In the genomic region with DNA sequence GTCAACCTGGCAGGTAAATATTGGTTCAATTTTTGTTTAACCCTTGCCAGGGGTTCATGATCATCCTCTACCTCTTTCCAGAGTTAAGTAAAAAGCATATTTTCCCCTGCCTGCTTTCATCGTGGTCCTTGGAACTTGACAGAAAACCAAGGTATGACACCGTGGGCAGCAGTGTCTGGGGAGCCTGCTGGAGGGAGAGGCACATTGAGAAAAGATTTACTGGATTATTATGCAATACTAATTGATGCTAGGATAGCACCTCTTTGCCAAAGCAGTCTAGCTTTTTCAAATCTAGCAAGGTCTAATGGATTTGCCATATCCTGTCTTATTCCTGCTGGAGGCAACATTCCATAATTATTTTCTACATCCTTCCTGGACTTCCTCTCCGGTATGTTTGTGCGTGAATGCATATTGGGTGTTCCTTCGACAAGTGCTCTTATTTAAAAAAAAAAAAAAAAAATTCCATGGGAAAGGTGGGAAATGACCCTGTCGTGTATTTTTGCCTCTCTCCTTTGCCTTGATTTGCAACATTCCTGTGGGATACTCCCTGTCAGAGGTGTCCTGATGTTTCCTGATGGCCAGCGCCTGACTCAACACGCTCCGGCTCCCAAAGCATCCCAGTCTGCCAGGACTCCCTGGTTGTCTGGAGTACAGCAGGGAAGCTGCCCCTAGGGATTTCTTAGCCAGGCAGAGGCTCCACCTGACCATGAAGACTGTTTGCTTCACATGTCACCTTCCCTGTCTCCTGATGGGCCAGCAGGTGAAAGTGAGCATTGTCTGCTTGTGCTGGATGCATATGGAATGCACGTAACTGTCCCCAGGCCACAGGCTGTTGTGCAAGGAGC, we compare ENCODE assay signal across 8 cellular contexts. TPM values are rescaled to one million over a fixed set of nuclear protein-coding genes. Genes with fewer than 3 reads are reported as not detected.
DNase-seq lines count a peak whose midpoint lies in the region; ATAC-seq lines count a peak whose summit lies in the region.

No MANE protein-coding gene starts in this region.

- no peak for DNase-seq in stimulated activated naive CD8-positive, alpha-beta T cell treated with anti-CD3 and anti-CD28 coated beads, Interleukin-15, Interleukin-2, amounts not matched to agents 100 U/mL and 50 U/mL, for 24 hours
- no peak for DNase-seq in activated naive CD8-positive, alpha-beta T cell treated with anti-CD3 and anti-CD28 coated beads for 36 hours
- DNase-seq in immature natural killer cell (peak; percentile 32 to 39 (median 34)), KG1 (lab: John Stamatoyannopoulos, UW) (no peak), AG08395 (ENCODE audit: low spot score) (no peak)
- no peak for DNase-seq in stimulated activated naive B cell treated with anti-CD40 and anti-IgM and Interleukin-4, amounts not matched to agents 10 μg/mL and 1 μg/mL and 100 μg/mL, for 72 hours

- peak overlapping the region; percentile 81 for H3K4me3 Mint-ChIP-seq in stimulated activated naive CD8-positive, alpha-beta T cell treated with anti-CD3 and anti-CD28 coated beads, Interleukin-15, Interleukin-2, amounts not matched to agents 100 ng/mL and 50 ng/mL, for 24 hours
- H3K4me3 Mint-ChIP-seq in activated naive CD8-positive, alpha-beta T cell treated with anti-CD3 and anti-CD28 coated beads for 36 hours: peak overlapping the region; percentile 75
- peak overlapping the region; percentile 87 to 93 (median 90) for H3K4me3 Mint-ChIP-seq in immature natural killer cell
- peak overlapping the region; percentile 84 to 85 for H3K4me3 Mint-ChIP-seq in stimulated activated naive B cell treated with anti-CD40 and anti-IgM and Interleukin-4, amounts not matched to agents 10 μg/mL and 1 μg/mL and 100 μg/mL, for 72 hours

- H3K27me3 Mint-ChIP-seq in stimulated activated naive CD8-positive, alpha-beta T cell treated with anti-CD3 and anti-CD28 coated beads, Interleukin-15, Interleukin-2, amounts not matched to agents 100 ng/mL and 50 ng/mL, for 24 hours: no peaks in the 10 kb centered on the region
- peaks cover 13% of the 10 kb centered on the region for H3K27me3 Mint-ChIP-seq in activated naive CD8-positive, alpha-beta T cell treated with anti-CD3 and anti-CD28 coated beads for 36 hours
- peaks cover 44 to 53% (median 46%) of the 10 kb centered on the region in 3 donors for H3K27me3 Mint-ChIP-seq in immature natural killer cell (ENCODE audit: low read depth in 3 of 3)
- no peaks in the 10 kb centered on the region for H3K27me3 Mint-ChIP-seq in stimulated activated naive B cell treated with anti-CD40 and anti-IgM and Interleukin-4, amounts not matched to agents 10 μg/mL and 1 μg/mL and 100 μg/mL, for 72 hours

- no peaks in the 10 kb centered on the region for H3K9me3 Mint-ChIP-seq in stimulated activated naive CD8-positive, alpha-beta T cell treated with anti-CD3 and anti-CD28 coated beads, Interleukin-15, Interleukin-2, amounts not matched to agents 100 ng/mL and 50 ng/mL, for 24 hours
- H3K9me3 Mint-ChIP-seq in activated naive CD8-positive, alpha-beta T cell treated with anti-CD3 and anti-CD28 coated beads for 36 hours: no peaks in the 10 kb centered on the region
- no peaks in the 10 kb centered on the region for H3K9me3 Mint-ChIP-seq in immature natural killer cell
- H3K9me3 Mint-ChIP-seq in stimulated activated naive B cell treated with anti-CD40 and anti-IgM and Interleukin-4, amounts not matched to agents 10 μg/mL and 1 μg/mL and 100 μg/mL, for 72 hours: no peaks in the 10 kb centered on the region

- no peak for ATAC-seq in stimulated activated naive CD8-positive, alpha-beta T cell treated with anti-CD3 and anti-CD28 coated beads, Interleukin-15, Interleukin-2, amounts not matched to agents 100 U/mL and 50 U/mL, for 24 hours
- no peak for ATAC-seq in stimulated activated naive B cell treated with anti-CD40 and anti-IgM and Interleukin-4, amounts not matched to agents 10 μg/mL and 1 μg/mL and 100 μg/mL, for 72 hours (replicated peaks)
- no peak for ATAC-seq in GM18868 (IDR thresholded peaks at IDR 0.05; ENCODE audit: unreplicated experiment)

- peaks cover 83% of the 10 kb centered on the region for H3K4me1 Mint-ChIP-seq in stimulated activated naive CD8-positive, alpha-beta T cell treated with anti-CD3 and anti-CD28 coated beads, Interleukin-15, Interleukin-2, amounts not matched to agents 100 ng/mL and 50 ng/mL, for 24 hours (ENCODE audit: low read depth)
- peaks cover 56% of the 10 kb centered on the region for H3K4me1 Mint-ChIP-seq in activated naive CD8-positive, alpha-beta T cell treated with anti-CD3 and anti-CD28 coated beads for 36 hours
- H3K4me1 Mint-ChIP-seq in immature natural killer cell: peaks cover 67 to 92% of the 10 kb centered on the region in 2 donors
- H3K4me1 Mint-ChIP-seq in stimulated activated naive B cell treated with anti-CD40 and anti-IgM and Interleukin-4, amounts not matched to agents 10 μg/mL and 1 μg/mL and 100 μg/mL, for 72 hours: peaks cover 46 to 75% of the 10 kb centered on the region in 2 donors

- peak overlapping the region; percentile 72 for H3K27ac Mint-ChIP-seq in stimulated activated naive CD8-positive, alpha-beta T cell treated with anti-CD3 and anti-CD28 coated beads, Interleukin-15, Interleukin-2, amounts not matched to agents 100 ng/mL and 50 ng/mL, for 24 hours
- peak overlapping the region; percentile 83 for H3K27ac Mint-ChIP-seq in activated naive CD8-positive, alpha-beta T cell treated with anti-CD3 and anti-CD28 coated beads for 36 hours
- H3K27ac Mint-ChIP-seq in immature natural killer cell: peak overlapping the region; percentile 96 to 99 (median 98)
- H3K27ac Mint-ChIP-seq in stimulated activated naive B cell treated with anti-CD40 and anti-IgM and Interleukin-4, amounts not matched to agents 10 μg/mL and 1 μg/mL and 100 μg/mL, for 72 hours: peak overlapping the region; percentile 95

- peaks cover 57% of the 10 kb centered on the region for H3K36me3 Mint-ChIP-seq in stimulated activated naive CD8-positive, alpha-beta T cell treated with anti-CD3 and anti-CD28 coated beads, Interleukin-15, Interleukin-2, amounts not matched to agents 100 ng/mL and 50 ng/mL, for 24 hours (ENCODE audit: low read depth)
- peaks cover 52% of the 10 kb centered on the region for H3K36me3 Mint-ChIP-seq in activated naive CD8-positive, alpha-beta T cell treated with anti-CD3 and anti-CD28 coated beads for 36 hours
- H3K36me3 Mint-ChIP-seq in immature natural killer cell: peaks cover 30 to 38% (median 37%) of the 10 kb centered on the region in 3 donors
- H3K36me3 Mint-ChIP-seq in stimulated activated naive B cell treated with anti-CD40 and anti-IgM and Interleukin-4, amounts not matched to agents 10 μg/mL and 1 μg/mL and 100 μg/mL, for 72 hours: peaks cover 48 to 55% of the 10 kb centered on the region in 2 donors

RNA-seq across cellular contexts. Expression of a gene that starts 6.3 kb away (rescaled TPM):
- 100 to 1,000 TPM; 292 to 294 TPM for total RNA-seq in activated naive CD8-positive, alpha-beta T cell treated with anti-CD3 and anti-CD28 coated beads for 36 hours
- 10 to 100 TPM; 51.4 to 91.9 (median 64.4) TPM for polyA plus RNA-seq in immature natural killer cell

Comparison
In these comparisons a context has a peak if more than half of its experiments do, and no peak if none do; other contexts are left out.
1. DNase-seq: peak in immature natural killer cell (3 of 3); none in stimulated activated naive CD8-positive, alpha-beta T cell treated with anti-CD3 and anti-CD28 coated beads, Interleukin-15, Interleukin-2, amounts not matched to agents 100 U/mL and 50 U/mL, for 24 hours (single experiment), activated naive CD8-positive, alpha-beta T cell treated with anti-CD3 and anti-CD28 coated beads for 36 hours (single experiment), stimulated activated naive B cell treated with anti-CD40 and anti-IgM and Interleukin-4, amounts not matched to agents 10 μg/mL and 1 μg/mL and 100 μg/mL, for 72 hours (single experiment), KG1 (single experiment) and AG08395 (single experiment).
2. Peak in every context shown above with its lines, with median percentiles within 50 percentile points of each other: H3K27ac Mint-ChIP-seq and H3K4me3 Mint-ChIP-seq.